32 cellular contexts compared by ENCODE assay signal in the genomic region with DNA sequence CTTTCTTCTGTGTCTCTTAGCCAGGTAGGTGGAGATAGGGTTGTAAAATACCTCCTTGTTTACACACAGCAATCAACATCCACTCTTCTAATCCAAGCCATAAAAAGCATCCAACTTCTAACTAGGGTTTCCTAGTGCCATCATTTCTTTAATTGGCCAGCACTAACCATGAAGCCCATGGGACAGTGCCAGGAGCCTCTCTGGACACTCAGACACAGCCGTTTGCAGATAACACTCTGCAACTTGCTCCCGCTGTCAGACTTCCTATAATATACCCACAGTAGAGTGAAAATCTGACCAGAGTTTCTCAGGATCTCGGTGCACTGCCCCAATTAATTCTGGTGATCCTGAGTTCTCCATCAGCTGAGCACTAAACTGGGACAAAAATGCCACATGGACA. TPM values are rescaled to one million over a fixed set of nuclear protein-coding genes. Genes with fewer than 3 reads are reported as not detected.
"Had no signal": no experiment of that assay in that cellular context is flagged by ENCODE, and none has a peak within 500 bp of the region (broad histone marks: within the 10 kb centered on the region; RNA-seq: fewer than 3 reads in every experiment).

No MANE protein-coding gene starts in this region.

- H3K9me3 ChIP-seq: colonic mucosa, gastrocnemius medialis, left ventricle myocardium inferior, lower lobe of right lung, stomach, testis, tibial artery had no signal

- H3K79me2 ChIP-seq: parathyroid adenoma had no signal

- ATAC-seq: esophagus mucosa, gastrocnemius medialis, left colon, lower lobe of right lung, natural killer cell, sciatic nerve had no signal

- H3K4me1 Mint-ChIP-seq: natural killer cell, neural crest cell had no signal

- H3K36me3 ChIP-seq: colonic mucosa, gastrocnemius medialis, heart left ventricle, left ventricle myocardium inferior, lower lobe of right lung, stomach, tibial artery had no signal

- H3K4me1 ChIP-seq: colonic mucosa, gastrocnemius medialis, heart left ventricle, left ventricle myocardium inferior, lower lobe of right lung, parathyroid adenoma, stomach, testis, tibial artery had no signal

- H3K36me3 Mint-ChIP-seq: natural killer cell, type B pancreatic cell had no signal

- H3K27me3 Mint-ChIP-seq: type B pancreatic cell had no signal

- H3K9ac ChIP-seq: parathyroid adenoma had no signal

- H3K27ac ChIP-seq: colonic mucosa, epithelial cell of prostate, gastrocnemius medialis, heart left ventricle, left ventricle myocardium inferior, lower lobe of right lung, parathyroid adenoma, stomach, testis, tibial artery had no signal

- H3K4me2 ChIP-seq: smooth muscle cell had no signal

- DNase-seq: colonic mucosa; effector CD8-positive, alpha-beta T cell; endodermal cell; gastrocnemius medialis; heart left ventricle; left colon; left ventricle myocardium inferior; lower lobe of right lung; natural killer cell; stimulated activated CD4-positive, alpha-beta T cell treated with anti-CD3 and anti-CD28 coated beads, Interleukin-12 subunit alpha, Interleukin-12 subunit beta, amount 100 ng/mL, for 4 hours; stimulated activated CD4-positive, alpha-beta T cell treated with anti-CD3 and anti-CD28 coated beads, Interleukin-1b, Interleukin-23, amount 100 ng/mL, for 48 hours; stimulated activated CD4-positive, alpha-beta T cell treated with anti-CD3 and anti-CD28 coated beads, Interleukin-4, amount 100 ng/mL, for 1 hour; stimulated activated CD8-positive, alpha-beta memory T cell treated with anti-CD3 and anti-CD28 coated beads, Interleukin-4, amount 100 ng/mL, for 48 hours; stimulated activated naive CD4-positive, alpha-beta T cell treated with Interleukin-2 at 50 U/mL for 16 hours; stomach; substantia nigra; testis; tibial artery had no signal

- H3K27me3 ChIP-seq: colonic mucosa, stomach, testis had no signal

- H3K4me3 ChIP-seq: colonic mucosa, gastrocnemius medialis, heart left ventricle, left ventricle myocardium inferior, lower lobe of right lung, smooth muscle cell, stomach, testis, tibial artery had no signal

- H3K4me3 Mint-ChIP-seq: dendritic cell treated with granulocyte-macrophage colony-stimulating factor and Interleukin-4, amounts not matched to agents 40 ng/mL and 50 ng/mL, for 4 days; endodermal cell; natural killer cell; neural crest cell; type B pancreatic cell had no signal

- H3K27ac Mint-ChIP-seq: dendritic cell treated with granulocyte-macrophage colony-stimulating factor and Interleukin-4, amounts not matched to agents 40 ng/mL and 50 ng/mL, for 4 days; endodermal cell; natural killer cell; progenitor cell of endocrine pancreas; type B pancreatic cell had no signal

- H3K9me3 Mint-ChIP-seq: dendritic cell treated with granulocyte-macrophage colony-stimulating factor and Interleukin-4, amounts not matched to agents 40 ng/mL and 50 ng/mL, for 4 days; endodermal cell; natural killer cell; neural crest cell; type B pancreatic cell had no signal

- H2AFZ ChIP-seq: parathyroid adenoma had no signal

RNA-seq across cellular contexts. Expression of a gene that starts 53.4 kb away (rescaled TPM):
- total RNA-seq: chondrocyte, esophagus mucosa, glomerular endothelial cell, heart left ventricle, kidney epithelial cell, left colon, left ventricle myocardium inferior, lower lobe of right lung, mononuclear cell, natural killer cell, osteoblast, sciatic nerve, smooth muscle cell had no signal
- polyA plus RNA-seq: heart left ventricle had no signal
